ENCODE assay signal across 1 cellular context in the genomic region with DNA sequence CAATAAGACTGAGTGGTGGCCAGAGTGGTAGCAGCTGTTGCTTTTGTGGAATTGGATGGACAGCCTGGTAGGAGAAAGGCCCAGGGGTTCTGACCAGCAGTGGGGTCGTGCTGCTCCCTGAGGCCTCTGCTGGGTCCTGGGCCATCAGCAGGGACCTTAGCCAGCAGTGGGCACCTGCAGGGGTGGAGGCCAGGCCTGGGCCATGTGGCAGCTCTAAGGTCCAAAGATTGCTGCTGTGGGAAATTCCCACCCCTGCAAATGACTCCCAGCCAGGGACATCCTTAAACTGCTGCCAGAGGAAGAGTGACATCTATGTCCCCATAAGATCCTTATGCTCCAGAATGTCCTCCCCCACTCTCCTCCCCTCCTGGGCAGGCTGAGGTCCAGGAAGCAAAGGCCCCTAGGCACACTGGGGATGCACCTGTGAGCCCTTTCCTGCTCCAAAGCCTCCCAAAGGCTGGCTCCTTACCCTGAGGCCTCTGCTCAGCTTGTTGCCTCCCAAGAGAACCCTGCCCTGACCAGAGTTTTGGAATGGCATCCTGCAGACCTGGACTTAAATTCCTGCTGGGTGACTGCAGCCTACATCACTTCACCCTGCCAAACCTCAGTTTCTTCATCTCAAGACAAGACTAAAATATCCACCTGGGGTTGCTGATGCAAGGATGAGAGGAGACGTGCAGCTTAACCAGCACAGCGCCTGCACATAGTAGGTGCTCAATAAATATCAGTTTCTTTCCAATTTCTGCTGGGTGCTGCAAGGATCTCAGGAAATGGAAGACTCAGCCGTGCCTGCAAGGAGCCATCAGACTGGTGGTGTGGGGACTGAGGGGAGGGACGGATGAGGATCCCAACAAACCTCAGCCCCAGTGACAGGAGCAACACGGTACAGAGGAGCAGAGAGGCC.
TF ChIP-seq lines count a peak whose summit lies in the region.

No MANE protein-coding gene starts in this region.

TF ChIP-seq in HepG2, 621 proteins besides CTCF, POLR2A, EP300 and RAD21 (continues in another document):
- TF ChIP-seq ZNF761 (CRISPR knock-in tag; conservative IDR thresholded peaks at IDR 0.05) (no peak), ZNF788 (CRISPR knock-in tag; IDR thresholded peaks at IDR 0.05; ENCODE audit: borderline replicate concordance) (peak; percentile 13; the same call in 1 of the 2 replicates), SOX6 (IDR thresholded peaks at IDR 0.05) (no peak), SOX6 (CRISPR knock-in tag; IDR thresholded peaks at IDR 0.05) (peak; percentile 42; the same call in 1 of the 2 replicates), NRL (CRISPR knock-in tag; IDR thresholded peaks at IDR 0.05; ENCODE audit: borderline replicate concordance) (no peak), SP1 (IDR thresholded peaks at IDR 0.05) (no peak), SP1 (CRISPR knock-in tag; IDR thresholded peaks at IDR 0.05) (no peak), HMGA1 (CRISPR knock-in tag; conservative IDR thresholded peaks at IDR 0.05) (no peak), CEBPB (IDR thresholded peaks at IDR 0.05; ENCODE audit: borderline replicate concordance, low read depth, low read length) (no peak), HNRNPK (IDR thresholded peaks at IDR 0.05; ENCODE audit: low read depth, low read length, poor library complexity, severe bottlenecking) (no peak), ZSCAN25 (CRISPR knock-in tag; IDR thresholded peaks at IDR 0.05) (peak; percentile 97), ZFP36L2 (CRISPR knock-in tag; IDR thresholded peaks at IDR 0.05) (no peak), KLF11 (CRISPR knock-in tag; IDR thresholded peaks at IDR 0.05) (no peak), CENPT (CRISPR knock-in tag; IDR thresholded peaks at IDR 0.05; ENCODE audit: low read depth) (peak; percentile 59; the same call in 1 of the 2 replicates), PHF8 (CRISPR knock-in tag; IDR thresholded peaks at IDR 0.05) (peak; percentile 23; the same call in 1 of the 2 replicates), NFKBIZ (CRISPR knock-in tag; IDR thresholded peaks at IDR 0.05) (0 out of 2 replicates have a peak, but pooled peaks have one; percentile 4), FIP1L1 (IDR thresholded peaks at IDR 0.05; ENCODE audit: borderline replicate concordance, insufficient read depth, low read depth, low read length) (no peak), BRD4 (CRISPR knock-in tag; IDR thresholded peaks at IDR 0.05) (peak; percentile 82; the same call in 1 of the 2 replicates), CHD4 (IDR thresholded peaks at IDR 0.05; ENCODE audit: borderline replicate concordance, low read length) (no peak), SIX4 (CRISPR knock-in tag; IDR thresholded peaks at IDR 0.05) (no peak), RFX3 (CRISPR knock-in tag; IDR thresholded peaks at IDR 0.05) (no peak), TBX2 (CRISPR knock-in tag; IDR thresholded peaks at IDR 0.05; ENCODE audit: borderline replicate concordance) (no peak), ZNF12 (CRISPR knock-in tag; IDR thresholded peaks at IDR 0.05) (no peak), ZFP82 (CRISPR knock-in tag; IDR thresholded peaks at IDR 0.05; ENCODE audit: borderline replicate concordance) (no peak; the same call in 1 of the 2 replicates), ZNF230 (CRISPR knock-in tag; IDR thresholded peaks at IDR 0.05) (no peak), KDM5B (CRISPR knock-in tag; IDR thresholded peaks at IDR 0.05; ENCODE audit: borderline replicate concordance) (peak; percentile 90), CAMTA2 (CRISPR knock-in tag; IDR thresholded peaks at IDR 0.05; ENCODE audit: borderline replicate concordance) (0 out of 2 replicates have a peak, but pooled peaks have one; percentile 54), ZNF607 (CRISPR knock-in tag; IDR thresholded peaks at IDR 0.05; ENCODE audit: borderline replicate concordance) (no peak), ZNF501 (CRISPR knock-in tag; IDR thresholded peaks at IDR 0.05) (0 out of 2 replicates have a peak, but pooled peaks have one; percentile 5), ZNF225 (CRISPR knock-in tag; IDR thresholded peaks at IDR 0.05) (peak; percentile 68; the same call in 1 of the 2 replicates), ZNF75D (CRISPR knock-in tag; IDR thresholded peaks at IDR 0.05; ENCODE audit: borderline replicate concordance) (no peak), NFYB (CRISPR knock-in tag; IDR thresholded peaks at IDR 0.05) (no peak), RBFOX2 (IDR thresholded peaks at IDR 0.05; ENCODE audit: low read depth, low read length) (0 out of 2 replicates have a peak, but pooled peaks have one; percentile 3)
- TF ChIP-seq, protein P1, sequence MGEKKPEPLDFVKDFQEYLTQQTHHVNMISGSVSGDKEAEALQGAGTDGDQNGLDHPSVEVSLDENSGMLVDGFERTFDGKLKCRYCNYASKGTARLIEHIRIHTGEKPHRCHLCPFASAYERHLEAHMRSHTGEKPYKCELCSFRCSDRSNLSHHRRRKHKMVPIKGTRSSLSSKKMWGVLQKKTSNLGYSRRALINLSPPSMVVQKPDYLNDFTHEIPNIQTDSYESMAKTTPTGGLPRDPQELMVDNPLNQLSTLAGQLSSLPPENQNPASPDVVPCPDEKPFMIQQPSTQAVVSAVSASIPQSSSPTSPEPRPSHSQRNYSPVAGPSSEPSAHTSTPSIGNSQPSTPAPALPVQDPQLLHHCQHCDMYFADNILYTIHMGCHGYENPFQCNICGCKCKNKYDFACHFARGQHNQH (CRISPR knock-in tag; IDR thresholded peaks at IDR 0.05): no peak; the same call in 1 of the 2 replicates
- TF ChIP-seq, protein P2, sequence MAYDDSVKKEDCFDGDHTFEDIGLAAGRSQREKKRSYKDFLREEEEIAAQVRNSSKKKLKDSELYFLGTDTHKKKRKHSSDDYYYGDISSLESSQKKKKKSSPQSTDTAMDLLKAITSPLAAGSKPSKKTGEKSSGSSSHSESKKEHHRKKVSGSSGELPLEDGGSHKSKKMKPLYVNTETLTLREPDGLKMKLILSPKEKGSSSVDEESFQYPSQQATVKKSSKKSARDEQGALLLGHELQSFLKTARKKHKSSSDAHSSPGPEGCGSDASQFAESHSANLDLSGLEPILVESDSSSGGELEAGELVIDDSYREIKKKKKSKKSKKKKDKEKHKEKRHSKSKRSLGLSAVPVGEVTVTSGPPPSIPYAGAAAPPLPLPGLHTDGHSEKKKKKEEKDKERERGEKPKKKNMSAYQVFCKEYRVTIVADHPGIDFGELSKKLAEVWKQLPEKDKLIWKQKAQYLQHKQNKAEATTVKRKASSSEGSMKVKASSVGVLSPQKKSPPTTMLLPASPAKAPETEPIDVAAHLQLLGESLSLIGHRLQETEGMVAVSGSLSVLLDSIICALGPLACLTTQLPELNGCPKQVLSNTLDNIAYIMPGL (CRISPR knock-in tag; IDR thresholded peaks at IDR 0.05; ENCODE audit: borderline replicate concordance in 1 of 2, low read depth in 1 of 2): no peak
- TF ChIP-seq, protein P3, sequence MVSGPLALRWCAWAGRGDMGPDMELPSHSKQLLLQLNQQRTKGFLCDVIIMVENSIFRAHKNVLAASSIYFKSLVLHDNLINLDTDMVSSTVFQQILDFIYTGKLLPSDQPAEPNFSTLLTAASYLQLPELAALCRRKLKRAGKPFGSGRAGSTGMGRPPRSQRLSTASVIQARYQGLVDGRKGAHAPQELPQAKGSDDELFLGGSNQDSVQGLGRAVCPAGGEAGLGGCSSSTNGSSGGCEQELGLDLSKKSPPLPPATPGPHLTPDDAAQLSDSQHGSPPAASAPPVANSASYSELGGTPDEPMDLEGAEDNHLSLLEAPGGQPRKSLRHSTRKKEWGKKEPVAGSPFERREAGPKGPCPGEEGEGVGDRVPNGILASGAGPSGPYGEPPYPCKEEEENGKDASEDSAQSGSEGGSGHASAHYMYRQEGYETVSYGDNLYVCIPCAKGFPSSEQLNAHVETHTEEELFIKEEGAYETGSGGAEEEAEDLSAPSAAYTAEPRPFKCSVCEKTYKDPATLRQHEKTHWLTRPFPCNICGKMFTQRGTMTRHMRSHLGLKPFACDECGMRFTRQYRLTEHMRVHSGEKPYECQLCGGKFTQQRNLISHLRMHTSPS (CRISPR knock-in tag; IDR thresholded peaks at IDR 0.05; ENCODE audit: low read depth): peak; percentile 77; the same call in 1 of the 2 replicates
- TF ChIP-seq, protein P4, sequence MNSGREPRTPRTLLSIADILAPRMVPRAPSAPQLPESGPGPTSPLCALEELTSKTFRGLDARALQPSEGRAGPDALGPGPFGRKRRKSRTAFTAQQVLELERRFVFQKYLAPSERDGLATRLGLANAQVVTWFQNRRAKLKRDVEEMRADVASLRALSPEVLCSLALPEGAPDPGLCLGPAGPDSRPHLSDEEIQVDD (CRISPR knock-in tag; IDR thresholded peaks at IDR 0.05; ENCODE audit: borderline replicate concordance): 0 out of 2 replicates have a peak, but pooled peaks have one; percentile 63
- TF ChIP-seq, protein P5, sequence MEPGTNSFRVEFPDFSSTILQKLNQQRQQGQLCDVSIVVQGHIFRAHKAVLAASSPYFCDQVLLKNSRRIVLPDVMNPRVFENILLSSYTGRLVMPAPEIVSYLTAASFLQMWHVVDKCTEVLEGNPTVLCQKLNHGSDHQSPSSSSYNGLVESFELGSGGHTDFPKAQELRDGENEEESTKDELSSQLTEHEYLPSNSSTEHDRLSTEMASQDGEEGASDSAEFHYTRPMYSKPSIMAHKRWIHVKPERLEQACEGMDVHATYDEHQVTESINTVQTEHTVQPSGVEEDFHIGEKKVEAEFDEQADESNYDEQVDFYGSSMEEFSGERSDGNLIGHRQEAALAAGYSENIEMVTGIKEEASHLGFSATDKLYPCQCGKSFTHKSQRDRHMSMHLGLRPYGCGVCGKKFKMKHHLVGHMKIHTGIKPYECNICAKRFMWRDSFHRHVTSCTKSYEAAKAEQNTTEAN (CRISPR knock-in tag; conservative IDR thresholded peaks at IDR 0.05): no peak
- TF ChIP-seq, protein P6, sequence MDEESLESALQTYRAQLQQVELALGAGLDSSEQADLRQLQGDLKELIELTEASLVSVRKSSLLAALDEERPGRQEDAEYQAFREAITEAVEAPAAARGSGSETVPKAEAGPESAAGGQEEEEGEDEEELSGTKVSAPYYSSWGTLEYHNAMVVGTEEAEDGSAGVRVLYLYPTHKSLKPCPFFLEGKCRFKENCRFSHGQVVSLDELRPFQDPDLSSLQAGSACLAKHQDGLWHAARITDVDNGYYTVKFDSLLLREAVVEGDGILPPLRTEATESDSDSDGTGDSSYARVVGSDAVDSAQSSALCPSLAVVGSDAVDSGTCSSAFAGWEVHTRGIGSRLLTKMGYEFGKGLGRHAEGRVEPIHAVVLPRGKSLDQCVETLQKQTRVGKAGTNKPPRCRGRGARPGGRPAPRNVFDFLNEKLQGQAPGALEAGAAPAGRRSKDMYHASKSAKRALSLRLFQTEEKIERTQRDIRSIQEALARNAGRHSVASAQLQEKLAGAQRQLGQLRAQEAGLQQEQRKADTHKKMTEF (CRISPR knock-in tag; IDR thresholded peaks at IDR 0.05): 0 out of 2 replicates have a peak, but pooled peaks have one; percentile 7
- TF ChIP-seq, protein P7, sequence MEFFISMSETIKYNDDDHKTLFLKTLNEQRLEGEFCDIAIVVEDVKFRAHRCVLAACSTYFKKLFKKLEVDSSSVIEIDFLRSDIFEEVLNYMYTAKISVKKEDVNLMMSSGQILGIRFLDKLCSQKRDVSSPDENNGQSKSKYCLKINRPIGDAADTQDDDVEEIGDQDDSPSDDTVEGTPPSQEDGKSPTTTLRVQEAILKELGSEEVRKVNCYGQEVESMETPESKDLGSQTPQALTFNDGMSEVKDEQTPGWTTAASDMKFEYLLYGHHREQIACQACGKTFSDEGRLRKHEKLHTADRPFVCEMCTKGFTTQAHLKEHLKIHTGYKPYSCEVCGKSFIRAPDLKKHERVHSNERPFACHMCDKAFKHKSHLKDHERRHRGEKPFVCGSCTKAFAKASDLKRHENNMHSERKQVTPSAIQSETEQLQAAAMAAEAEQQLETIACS (CRISPR knock-in tag; IDR thresholded peaks at IDR 0.05): no peak
- TF ChIP-seq, protein P8, sequence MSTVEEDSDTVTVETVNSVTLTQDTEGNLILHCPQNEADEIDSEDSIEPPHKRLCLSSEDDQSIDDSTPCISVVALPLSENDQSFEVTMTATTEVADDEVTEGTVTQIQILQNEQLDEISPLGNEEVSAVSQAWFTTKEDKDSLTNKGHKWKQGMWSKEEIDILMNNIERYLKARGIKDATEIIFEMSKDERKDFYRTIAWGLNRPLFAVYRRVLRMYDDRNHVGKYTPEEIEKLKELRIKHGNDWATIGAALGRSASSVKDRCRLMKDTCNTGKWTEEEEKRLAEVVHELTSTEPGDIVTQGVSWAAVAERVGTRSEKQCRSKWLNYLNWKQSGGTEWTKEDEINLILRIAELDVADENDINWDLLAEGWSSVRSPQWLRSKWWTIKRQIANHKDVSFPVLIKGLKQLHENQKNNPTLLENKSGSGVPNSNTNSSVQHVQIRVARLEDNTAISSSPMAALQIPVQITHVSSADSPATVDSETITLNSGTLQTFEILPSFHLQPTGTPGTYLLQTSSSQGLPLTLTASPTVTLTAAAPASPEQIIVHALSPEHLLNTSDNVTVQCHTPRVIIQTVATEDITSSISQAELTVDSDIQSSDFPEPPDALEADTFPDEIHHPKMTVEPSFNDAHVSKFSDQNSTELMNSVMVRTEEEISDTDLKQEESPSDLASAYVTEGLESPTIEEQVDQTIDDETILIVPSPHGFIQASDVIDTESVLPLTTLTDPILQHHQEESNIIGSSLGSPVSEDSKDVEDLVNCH (CRISPR knock-in tag; IDR thresholded peaks at IDR 0.05): no peak
- TF ChIP-seq, protein P9, sequence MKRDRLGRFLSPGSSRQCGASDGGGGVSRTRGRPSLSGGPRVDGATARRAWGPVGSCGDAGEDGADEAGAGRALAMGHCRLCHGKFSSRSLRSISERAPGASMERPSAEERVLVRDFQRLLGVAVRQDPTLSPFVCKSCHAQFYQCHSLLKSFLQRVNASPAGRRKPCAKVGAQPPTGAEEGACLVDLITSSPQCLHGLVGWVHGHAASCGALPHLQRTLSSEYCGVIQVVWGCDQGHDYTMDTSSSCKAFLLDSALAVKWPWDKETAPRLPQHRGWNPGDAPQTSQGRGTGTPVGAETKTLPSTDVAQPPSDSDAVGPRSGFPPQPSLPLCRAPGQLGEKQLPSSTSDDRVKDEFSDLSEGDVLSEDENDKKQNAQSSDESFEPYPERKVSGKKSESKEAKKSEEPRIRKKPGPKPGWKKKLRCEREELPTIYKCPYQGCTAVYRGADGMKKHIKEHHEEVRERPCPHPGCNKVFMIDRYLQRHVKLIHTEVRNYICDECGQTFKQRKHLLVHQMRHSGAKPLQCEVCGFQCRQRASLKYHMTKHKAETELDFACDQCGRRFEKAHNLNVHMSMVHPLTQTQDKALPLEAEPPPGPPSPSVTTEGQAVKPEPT (CRISPR knock-in tag; IDR thresholded peaks at IDR 0.05; ENCODE audit: low read depth): no peak
- TF ChIP-seq, protein P10, sequence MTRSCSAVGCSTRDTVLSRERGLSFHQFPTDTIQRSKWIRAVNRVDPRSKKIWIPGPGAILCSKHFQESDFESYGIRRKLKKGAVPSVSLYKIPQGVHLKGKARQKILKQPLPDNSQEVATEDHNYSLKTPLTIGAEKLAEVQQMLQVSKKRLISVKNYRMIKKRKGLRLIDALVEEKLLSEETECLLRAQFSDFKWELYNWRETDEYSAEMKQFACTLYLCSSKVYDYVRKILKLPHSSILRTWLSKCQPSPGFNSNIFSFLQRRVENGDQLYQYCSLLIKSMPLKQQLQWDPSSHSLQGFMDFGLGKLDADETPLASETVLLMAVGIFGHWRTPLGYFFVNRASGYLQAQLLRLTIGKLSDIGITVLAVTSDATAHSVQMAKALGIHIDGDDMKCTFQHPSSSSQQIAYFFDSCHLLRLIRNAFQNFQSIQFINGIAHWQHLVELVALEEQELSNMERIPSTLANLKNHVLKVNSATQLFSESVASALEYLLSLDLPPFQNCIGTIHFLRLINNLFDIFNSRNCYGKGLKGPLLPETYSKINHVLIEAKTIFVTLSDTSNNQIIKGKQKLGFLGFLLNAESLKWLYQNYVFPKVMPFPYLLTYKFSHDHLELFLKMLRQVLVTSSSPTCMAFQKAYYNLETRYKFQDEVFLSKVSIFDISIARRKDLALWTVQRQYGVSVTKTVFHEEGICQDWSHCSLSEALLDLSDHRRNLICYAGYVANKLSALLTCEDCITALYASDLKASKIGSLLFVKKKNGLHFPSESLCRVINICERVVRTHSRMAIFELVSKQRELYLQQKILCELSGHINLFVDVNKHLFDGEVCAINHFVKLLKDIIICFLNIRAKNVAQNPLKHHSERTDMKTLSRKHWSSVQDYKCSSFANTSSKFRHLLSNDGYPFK (CRISPR knock-in tag; IDR thresholded peaks at IDR 0.05; ENCODE audit: borderline replicate concordance): 0 out of 2 replicates have a peak, but pooled peaks have one; percentile 5
